10 cellular contexts compared by ENCODE assay signal in genomic region chr12:96402061-96402460, GRCh38. TPM values are rescaled to one million over a fixed set of nuclear protein-coding genes. Genes with fewer than 3 reads are reported as not detected.
A peak's percentile ranks its signal among the peaks of the same experiment; 100 is the strongest.
DNase-seq lines count a peak whose midpoint lies in the region; ATAC-seq and TF ChIP-seq lines count a peak whose summit lies in the region.
"Had no signal": no experiment of that assay in that cellular context is flagged by ENCODE, and none has a peak within 500 bp of the region (broad histone marks: within the 10 kb centered on the region; RNA-seq: fewer than 3 reads in every experiment).

No MANE protein-coding gene starts in this region.

- H4K8ac ChIP-seq in mesendoderm (ENCODE audit: low read depth, low read length), result no peak overlapping the region

- H3K4me1 ChIP-seq in CD4-positive, CD25-positive, alpha-beta regulatory T cell (ENCODE audit: control insufficient read depth, insufficient read depth, low read length, poor library complexity, severe bottlenecking), result peaks cover 28% of the 10 kb centered on the region
- peaks cover 10 to 20% of the 10 kb centered on the region in 2 experiments; a peak in 3 of 4 replicates for H3K4me1 ChIP-seq in HCT116 (ENCODE audit: control insufficient read depth in 1 of 2, insufficient read depth in 2 of 2, low read length in 2 of 2)
- peaks cover 3% of the 10 kb centered on the region for H3K4me1 ChIP-seq in mesendoderm (ENCODE audit: control insufficient read depth, low read depth, low read length)

- H2BK120ac ChIP-seq in mesendoderm (ENCODE audit: low read depth, low read length), result no peak overlapping the region

- peak overlapping the region in 2 of 4 donors; percentile 93 to 97 for H3K4me3 Mint-ChIP-seq in CD4-positive, CD25-positive, alpha-beta regulatory T cell
- H3K4me3 Mint-ChIP-seq in activated CD4-positive, alpha-beta memory T cell treated with anti-CD3 and anti-CD28 coated beads, Interleukin-2, amount 10 ng/mL, durations not matched to agents 7 days and 5 days, result peak overlapping the region; percentile 94
- H3K4me3 Mint-ChIP-seq in glutamatergic neuron (ENCODE audit: unreplicated experiment), result no peak overlapping the region
- no peak overlapping the region for H3K4me3 Mint-ChIP-seq in nephron progenitor cell

- H4K5ac ChIP-seq in mesendoderm (ENCODE audit: low read length), result no peak overlapping the region

- no peak for ATAC-seq in CD4-positive, CD25-positive, alpha-beta regulatory T cell (ENCODE audit: low read depth in 2 of 2)
- no peak for ATAC-seq in HCT116
- no peak for ATAC-seq in GM21381 (IDR thresholded peaks at IDR 0.05; ENCODE audit: unreplicated experiment)
- ATAC-seq: activated T-cell treated with anti-CD3 and anti-CD28 coated beads, Interleukin-2, amount 50 U/mL, for 72 hours; Right ventricle myocardium inferior had no signal

- BruUV-seq in HCT116 (replicated peaks; lab: Mats Ljungman, UMichigan), result no TSS peak

- H3K9ac ChIP-seq in HCT116 (ENCODE audit: low read length), result no peak overlapping the region
- H3K9ac ChIP-seq in mesendoderm (ENCODE audit: low read length), result no peak overlapping the region

- no peak overlapping the region for H2AK5ac ChIP-seq in mesendoderm (ENCODE audit: low read length)

- no peak overlapping the region for H3K56ac ChIP-seq in mesendoderm (ENCODE audit: low read length)

- CTCF ChIA-PET in HCT116 (lab: Charles Lee), result interaction anchor here (0.8 to 1.5 kb wide), 3 partner anchors 9 to 185 kb away, joined by 3 to 9 read pairs (median 3); no protein-coding TSS in a partner anchor
- CTCF ChIA-PET in activated CD4-positive, alpha-beta memory T cell treated with anti-CD3 and anti-CD28 coated beads, Interleukin-2, amount 10 ng/mL, durations not matched to agents 7 days and 5 days (lab: Charles Lee), result interaction anchor here (0.7 to 7.7 kb wide), 12 partner anchors 9 to 187 kb away, joined by 3 to 111 read pairs (median 8); partner anchors contain the start of gene CFAP54

- H3K36me3 Mint-ChIP-seq in CD4-positive, CD25-positive, alpha-beta regulatory T cell, result no peaks in the 10 kb centered on the region
- H3K36me3 Mint-ChIP-seq in activated CD4-positive, alpha-beta memory T cell treated with anti-CD3 and anti-CD28 coated beads, Interleukin-2, amount 10 ng/mL, durations not matched to agents 7 days and 5 days (ENCODE audit: low read depth), result peaks cover 9% of the 10 kb centered on the region
- H3K36me3 Mint-ChIP-seq in glutamatergic neuron (ENCODE audit: unreplicated experiment) (peaks cover 4% of the 10 kb centered on the region), nephron progenitor cell (ENCODE audit: low read depth) (no peaks in the 10 kb centered on the region)

- H3K4me2 ChIP-seq in HCT116 (ENCODE audit: low read length) (peak overlapping the region; percentile 97), mesendoderm (ENCODE audit: low read length) (no peak overlapping the region)

- H3K9me3 Mint-ChIP-seq in CD4-positive, CD25-positive, alpha-beta regulatory T cell, result no peaks in the 10 kb centered on the region
- no peaks in the 10 kb centered on the region for H3K9me3 Mint-ChIP-seq in activated CD4-positive, alpha-beta memory T cell treated with anti-CD3 and anti-CD28 coated beads, Interleukin-2, amount 10 ng/mL, durations not matched to agents 7 days and 5 days
- H3K9me3 Mint-ChIP-seq in glutamatergic neuron (ENCODE audit: unreplicated experiment) (peaks cover 12% of the 10 kb centered on the region), nephron progenitor cell (no peaks in the 10 kb centered on the region)
- H3K9me3 Mint-ChIP-seq: activated T-cell treated with anti-CD3 and anti-CD28 coated beads, Interleukin-2, amount 50 U/mL, for 72 hours had no signal

- no peaks in the 10 kb centered on the region for H3K9me2 ChIP-seq in HCT116 (ENCODE audit: insufficient read depth)

- H2BK15ac ChIP-seq in mesendoderm (replicated peaks; ENCODE audit: low read depth), result no peak overlapping the region

- H2BK5ac ChIP-seq in mesendoderm (ENCODE audit: low read length), result no peak overlapping the region

- peaks cover 2% of the 10 kb centered on the region for H3K79me1 ChIP-seq in mesendoderm (ENCODE audit: low read length)

- no peak overlapping the region for H3K23ac ChIP-seq in mesendoderm (ENCODE audit: low read length)

- no peak for TF ChIP-seq RAD21 in HCT116 (IDR thresholded peaks at IDR 0.05; ENCODE audit: low read depth)

- peaks cover 21 to 35% (median 26%) of the 10 kb centered on the region in 4 donors for H3K4me1 Mint-ChIP-seq in CD4-positive, CD25-positive, alpha-beta regulatory T cell
- peaks cover 32% of the 10 kb centered on the region for H3K4me1 Mint-ChIP-seq in activated CD4-positive, alpha-beta memory T cell treated with anti-CD3 and anti-CD28 coated beads, Interleukin-2, amount 10 ng/mL, durations not matched to agents 7 days and 5 days
- peaks cover 17% of the 10 kb centered on the region for H3K4me1 Mint-ChIP-seq in glutamatergic neuron (ENCODE audit: low read depth, unreplicated experiment)
- peaks cover 29% of the 10 kb centered on the region for H3K4me1 Mint-ChIP-seq in nephron progenitor cell

- no peak overlapping the region for H3K27ac ChIP-seq in CD4-positive, CD25-positive, alpha-beta regulatory T cell (ENCODE audit: insufficient read depth, low read length, poor library complexity, severe bottlenecking)
- H3K27ac ChIP-seq in HCT116 (ENCODE audit: low read depth, low read length) (no peak overlapping the region), mesendoderm (ENCODE audit: low read depth, low read length) (no peak overlapping the region)

- peaks cover 11% of the 10 kb centered on the region; the same call in 1 of the 2 replicates for H4K20me1 ChIP-seq in HCT116 (ENCODE audit: insufficient read depth)

- H3K4ac ChIP-seq in mesendoderm (ENCODE audit: low read depth, low read length), result no peak overlapping the region

- no peak for TF ChIP-seq POLR2A in HCT116 (IDR thresholded peaks at IDR 0.05; ENCODE audit: borderline replicate concordance, extremely low read depth, insufficient read depth, insufficient read length)

- no peaks in the 10 kb centered on the region for H3K36me3 ChIP-seq in CD4-positive, CD25-positive, alpha-beta regulatory T cell (ENCODE audit: control insufficient read depth, insufficient read depth, low read length)
- H3K36me3 ChIP-seq in HCT116 (ENCODE audit: control insufficient read depth in 1 of 2, insufficient read depth in 2 of 2, low read length in 2 of 2) (no peaks in the 10 kb centered on the region), mesendoderm (ENCODE audit: control insufficient read depth, insufficient read depth, low read length) (no peaks in the 10 kb centered on the region)

- intact Hi-C loops in HCT116 (cut with micrococcal nuclease), result loop anchor here (5.0 kb wide), 2 partner anchors 100 to 185 kb away; no protein-coding TSS in a partner anchor

- POLR2A ChIA-PET in HCT116 (lab: Charles Lee), result interaction anchor here (0.7 kb wide), 1 partner anchor 12 kb away, joined by 3 read pairs; no protein-coding TSS in a partner anchor
- POLR2A ChIA-PET in activated CD4-positive, alpha-beta memory T cell treated with anti-CD3 and anti-CD28 coated beads, Interleukin-2, amount 10 ng/mL, durations not matched to agents 7 days and 5 days (lab: Charles Lee), result interaction anchor here (1.4 to 5.2 kb wide), 11 partner anchors 27 to 329 kb away, joined by 3 to 79 read pairs (median 21); partner anchors contain the start of gene CFAP54

- peak overlapping the region; percentile 100 for H2AFZ ChIP-seq in HCT116 (ENCODE audit: low read depth, low read length, poor library complexity, severe bottlenecking)

- RAD21 ChIA-PET in HCT116 (lab: Charles Lee; ENCODE audit: low non-redundant PET in 1 of 2, low total read pairs in 2 of 2, uncharacterized antibody in 2 of 2, unreplicated experiment in 2 of 2), result no interaction called here

- no CpG with 5 or more reads among the region's 6 CpGs for WGBS in mesendoderm (ENCODE audit: extremely low coverage, insufficient coverage, low lambda C conversion rate)

- H3K9me3 ChIP-seq in CD4-positive, CD25-positive, alpha-beta regulatory T cell (ENCODE audit: control insufficient read depth in 2 of 2, low read length in 2 of 2), result no peaks in the 10 kb centered on the region
- H3K9me3 ChIP-seq in HCT116 (ENCODE audit: control insufficient read depth in 1 of 2, insufficient read depth in 1 of 2, low read depth in 1 of 2, low read length in 2 of 2), result no peaks in the 10 kb centered on the region

- DNase-seq in CD4-positive, CD25-positive, alpha-beta regulatory T cell, result no peak
- no peak for DNase-seq in HCT116 (ENCODE audit: low read depth, low spot score)
- DNase-seq in activated CD4-positive, alpha-beta memory T cell treated with anti-CD3 and anti-CD28 coated beads, Interleukin-2, amount 10 ng/mL, durations not matched to agents 7 days and 5 days, result peak; percentile 38
- DNase-seq in mesendoderm, result peak; percentile 32
- DNase-seq in glutamatergic neuron, result no peak
- DNase-seq in NCI-H128 (lab: John Stamatoyannopoulos, UW; ENCODE audit: unreplicated experiment), result no peak
- no peak for DNase-seq in nephron progenitor cell

- no peaks in the 10 kb centered on the region for H3K27me3 ChIP-seq in CD4-positive, CD25-positive, alpha-beta regulatory T cell (ENCODE audit: control insufficient read depth, insufficient read depth, low read length)
- H3K27me3 ChIP-seq in HCT116 (ENCODE audit: insufficient read depth, low read length) (no peaks in the 10 kb centered on the region), mesendoderm (ENCODE audit: insufficient read depth, low read length, poor library complexity) (no peaks in the 10 kb centered on the region)

- TF ChIP-seq CTCF in HCT116 (IDR thresholded peaks at IDR 0.05 in 2 of 3, conservative IDR thresholded peaks at IDR 0.05 in 1 of 3; ENCODE audit: borderline replicate concordance in 1 of 3, insufficient read depth in 1 of 3, low read depth in 2 of 3, low read length in 2 of 3) (no peak), glutamatergic neuron (IDR thresholded peaks at IDR 0.05; ENCODE audit: partially characterized antibody, unreplicated experiment) (no peak), nephron progenitor cell (IDR thresholded peaks at IDR 0.05) (no peak)

- H3K79me2 ChIP-seq in HCT116 (ENCODE audit: insufficient read depth, low read length), result peaks cover 27% of the 10 kb centered on the region
- peaks cover 14% of the 10 kb centered on the region for H3K79me2 ChIP-seq in mesendoderm (ENCODE audit: control insufficient read depth, insufficient read depth, low read length)

- H3K18ac ChIP-seq in mesendoderm (ENCODE audit: low read length), result no peak overlapping the region

- H3K4me3 ChIP-seq in CD4-positive, CD25-positive, alpha-beta regulatory T cell (ENCODE audit: low read depth, low read length), result peak overlapping the region; percentile 99
- H3K4me3 ChIP-seq in HCT116 (replicated peaks in 1 of 2; ENCODE audit: low read depth in 1 of 2, low read length in 2 of 2), result peak overlapping the region in 1 of 2 experiments; percentile 70; a peak in 2 of 4 replicates
- H3K4me3 ChIP-seq in mesendoderm (ENCODE audit: low read length), result no peak overlapping the region

- peak overlapping the region in 1 of 3 donors; percentile 98 for H3K27ac Mint-ChIP-seq in CD4-positive, CD25-positive, alpha-beta regulatory T cell
- H3K27ac Mint-ChIP-seq in activated CD4-positive, alpha-beta memory T cell treated with anti-CD3 and anti-CD28 coated beads, Interleukin-2, amount 10 ng/mL, durations not matched to agents 7 days and 5 days, result peak overlapping the region; percentile 94
- H3K27ac Mint-ChIP-seq in glutamatergic neuron (ENCODE audit: unreplicated experiment) (no peak overlapping the region), nephron progenitor cell (no peak overlapping the region)

- H3K27me3 Mint-ChIP-seq in CD4-positive, CD25-positive, alpha-beta regulatory T cell, result peaks cover 16% of the 10 kb centered on the region
- no peaks in the 10 kb centered on the region for H3K27me3 Mint-ChIP-seq in activated CD4-positive, alpha-beta memory T cell treated with anti-CD3 and anti-CD28 coated beads, Interleukin-2, amount 10 ng/mL, durations not matched to agents 7 days and 5 days
- H3K27me3 Mint-ChIP-seq in glutamatergic neuron (ENCODE audit: unreplicated experiment) (peaks cover 2% of the 10 kb centered on the region), nephron progenitor cell (ENCODE audit: low read depth, poor library complexity) (peaks cover 3% of the 10 kb centered on the region)

RNA-seq across cellular contexts. Expression of gene CDK17, which starts 1.8 kb away (rescaled TPM):
- total RNA-seq in CD4-positive, CD25-positive, alpha-beta regulatory T cell, result 120 TPM
- 10 to 100 TPM; 21.6 to 33.5 (median 24.6) TPM for polyA plus RNA-seq in CD4-positive, CD25-positive, alpha-beta regulatory T cell
- total RNA-seq in HCT116 (2021; ENCODE audit: unreplicated experiment) (21.4 TPM), glutamatergic neuron (ENCODE audit: unreplicated experiment) (46.7 TPM)
- polyA plus RNA-seq in HCT116 (2012), result 8.4 and 10.2 TPM in 2 replicates
- 10 to 100 TPM; 41.5 to 42.5 TPM for total RNA-seq in activated CD4-positive, alpha-beta memory T cell treated with anti-CD3 and anti-CD28 coated beads, Interleukin-2, amount 10 ng/mL, durations not matched to agents 7 days and 5 days
- polyA plus RNA-seq in mesendoderm (2013, experiment 1 of 2), result 12.7 TPM
- 12.7 TPM for polyA plus RNA-seq in mesendoderm (2013, experiment 2 of 2)

Comparison
In these comparisons a context has a peak if more than half of its experiments do, and no peak if none do; other contexts are left out.
1. DNase-seq: peak in activated CD4-positive, alpha-beta memory T cell treated with anti-CD3 and anti-CD28 coated beads, Interleukin-2, amount 10 ng/mL, durations not matched to agents 7 days and 5 days (single experiment) and mesendoderm (single experiment); none in CD4-positive, CD25-positive, alpha-beta regulatory T cell (0 of 3), HCT116 (single experiment), glutamatergic neuron (single experiment), NCI-H128 (single experiment) and nephron progenitor cell (single experiment).